Comparison of ENCODE assay signal across 1 cellular context in genomic region chr17:36001109-36001735, GRCh38.
TF ChIP-seq lines count a peak whose summit lies in the region.

CCL15 (minus strand) TSS chr17:36001553; CDS start chr17:36001492, 61 bp downstream.

TF ChIP-seq in HepG2, 621 proteins besides CTCF, POLR2A, EP300 and RAD21 (continued from another document and continues in another):
- no peak for TF ChIP-seq TERF1 (CRISPR knock-in tag; IDR thresholded peaks at IDR 0.05)
- 0 out of 2 replicates have a peak, but pooled peaks have one; percentile 24 for TF ChIP-seq ZNF350 (CRISPR knock-in tag; IDR thresholded peaks at IDR 0.05; ENCODE audit: borderline replicate concordance, low read depth)
- no peak for TF ChIP-seq NRL (CRISPR knock-in tag; IDR thresholded peaks at IDR 0.05; ENCODE audit: borderline replicate concordance)
- no peak for TF ChIP-seq ZNF124 (CRISPR knock-in tag; IDR thresholded peaks at IDR 0.05)
- TF ChIP-seq SETDB1 (CRISPR knock-in tag; IDR thresholded peaks at IDR 0.05; ENCODE audit: borderline replicate concordance) = no peak
- TF ChIP-seq CREM (IDR thresholded peaks at IDR 0.05) = peak; percentile 32; the same call in 1 of the 2 replicates
- no peak for TF ChIP-seq CREM (CRISPR knock-in tag; IDR thresholded peaks at IDR 0.05)
- TF ChIP-seq ZNF354B (CRISPR knock-in tag; IDR thresholded peaks at IDR 0.05) = no peak
- TF ChIP-seq CERS6 (CRISPR knock-in tag; IDR thresholded peaks at IDR 0.05) = no peak
- no peak for TF ChIP-seq LCORL (IDR thresholded peaks at IDR 0.05)
- 0 out of 2 replicates have a peak, but pooled peaks have one; percentile 30 for TF ChIP-seq LCORL (CRISPR knock-in tag; IDR thresholded peaks at IDR 0.05)
- TF ChIP-seq REXO4 (CRISPR knock-in tag; IDR thresholded peaks at IDR 0.05; ENCODE audit: borderline replicate concordance) = no peak
- TF ChIP-seq ELF4 (CRISPR knock-in tag; IDR thresholded peaks at IDR 0.05; ENCODE audit: borderline replicate concordance) = 0 out of 2 replicates have a peak, but pooled peaks have one; percentile 41
- TF ChIP-seq ZNF574 (CRISPR knock-in tag; IDR thresholded peaks at IDR 0.05) = no peak
- TF ChIP-seq ZNF597 (CRISPR knock-in tag; IDR thresholded peaks at IDR 0.05) = no peak
- TF ChIP-seq XBP1 (CRISPR knock-in tag; IDR thresholded peaks at IDR 0.05) = no peak
- peak; percentile 12; the same call in 1 of the 2 replicates for TF ChIP-seq DRAP1 (CRISPR knock-in tag; IDR thresholded peaks at IDR 0.05)
- no peak for TF ChIP-seq RELA (CRISPR knock-in tag; IDR thresholded peaks at IDR 0.05)
- peak; percentile 62 for TF ChIP-seq ZNF687 (CRISPR knock-in tag; IDR thresholded peaks at IDR 0.05)
- TF ChIP-seq ZNF740 (CRISPR knock-in tag; IDR thresholded peaks at IDR 0.05) = no peak
- no peak for TF ChIP-seq FOSL2 (CRISPR knock-in tag; IDR thresholded peaks at IDR 0.05)
- TF ChIP-seq ZNF567 (CRISPR knock-in tag; IDR thresholded peaks at IDR 0.05; ENCODE audit: borderline replicate concordance) = no peak
- no peak for TF ChIP-seq TOPORS (CRISPR knock-in tag; IDR thresholded peaks at IDR 0.05)
- no peak for TF ChIP-seq NPAS2 (CRISPR knock-in tag; IDR thresholded peaks at IDR 0.05; ENCODE audit: borderline replicate concordance)
- TF ChIP-seq ZNF75D (CRISPR knock-in tag; IDR thresholded peaks at IDR 0.05; ENCODE audit: borderline replicate concordance) = no peak
- TF ChIP-seq BATF2 (CRISPR knock-in tag; IDR thresholded peaks at IDR 0.05) = no peak
- no peak for TF ChIP-seq GMEB2 (CRISPR knock-in tag; IDR thresholded peaks at IDR 0.05; ENCODE audit: low read depth)
- no peak for TF ChIP-seq ZNF556 (CRISPR knock-in tag; IDR thresholded peaks at IDR 0.05; ENCODE audit: borderline replicate concordance)
- TF ChIP-seq PPARG (CRISPR knock-in tag; conservative IDR thresholded peaks at IDR 0.05) = no peak
- TF ChIP-seq CREB1 (IDR thresholded peaks at IDR 0.05) = no peak
- TF ChIP-seq CREB1 (CRISPR knock-in tag; IDR thresholded peaks at IDR 0.05) = no peak
- TF ChIP-seq LBX2 (CRISPR knock-in tag; IDR thresholded peaks at IDR 0.05; ENCODE audit: borderline replicate concordance) = no peak
- no peak for TF ChIP-seq ZNF281 (CRISPR knock-in tag; IDR thresholded peaks at IDR 0.05; ENCODE audit: borderline replicate concordance)
- no peak for TF ChIP-seq ZNF749 (CRISPR knock-in tag; IDR thresholded peaks at IDR 0.05; ENCODE audit: borderline replicate concordance)
- TF ChIP-seq RCOR2 (CRISPR knock-in tag; IDR thresholded peaks at IDR 0.05) = no peak
- TF ChIP-seq SKI (IDR thresholded peaks at IDR 0.05; ENCODE audit: partially characterized antibody) = peak; percentile 77
- TF ChIP-seq IRF2 (CRISPR knock-in tag; IDR thresholded peaks at IDR 0.05) = no peak
- no peak for TF ChIP-seq KAT2B (IDR thresholded peaks at IDR 0.05; ENCODE audit: borderline replicate concordance, low read depth, low read length)
- TF ChIP-seq ZNF678 (CRISPR knock-in tag; IDR thresholded peaks at IDR 0.05) = no peak
- no peak for TF ChIP-seq CREBL2 (CRISPR knock-in tag; IDR thresholded peaks at IDR 0.05; ENCODE audit: borderline replicate concordance)
- no peak for TF ChIP-seq ZNF260 (CRISPR knock-in tag; IDR thresholded peaks at IDR 0.05; ENCODE audit: borderline replicate concordance, low read depth)
- no peak for TF ChIP-seq PITX1 (CRISPR knock-in tag; IDR thresholded peaks at IDR 0.05)
- no peak for TF ChIP-seq KDM1A (CRISPR knock-in tag; IDR thresholded peaks at IDR 0.05)
- no peak for TF ChIP-seq ZNF17 (CRISPR knock-in tag; IDR thresholded peaks at IDR 0.05)
